17 cellular contexts compared by ENCODE assay signal in the genomic region with DNA sequence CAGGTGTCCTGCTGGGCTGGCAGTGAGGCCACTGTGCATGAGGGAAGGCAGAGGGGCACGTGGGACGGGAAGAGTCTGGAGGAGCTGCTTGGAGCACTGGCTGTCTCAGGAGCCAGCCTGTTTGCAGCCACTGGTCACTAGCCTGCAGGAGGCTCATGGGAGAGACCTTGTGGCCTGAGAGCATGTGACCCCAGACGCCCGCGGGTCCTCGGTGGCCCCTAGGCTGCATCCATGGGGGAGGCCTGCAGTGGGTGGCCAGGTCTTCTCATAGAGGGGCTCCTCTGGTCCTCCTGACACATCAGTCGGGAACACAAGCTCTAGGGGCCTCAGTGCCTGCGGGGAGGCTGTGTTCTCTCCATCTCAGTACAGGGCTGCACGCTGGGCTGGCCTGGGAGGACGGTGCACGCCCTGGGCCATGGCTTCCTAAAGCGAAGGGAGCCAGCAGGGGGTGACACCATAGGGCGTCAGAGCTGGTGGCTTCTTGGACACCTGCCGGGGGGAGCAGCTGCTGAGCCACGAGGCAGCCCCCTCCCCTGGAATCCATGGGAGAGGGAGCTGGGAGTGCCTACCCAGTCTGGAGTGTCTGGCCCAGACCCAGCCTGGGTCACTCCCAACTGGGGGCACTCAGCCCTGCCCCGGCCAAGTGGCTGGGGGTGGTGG. TPM values are rescaled to one million over a fixed set of nuclear protein-coding genes. Genes with fewer than 3 reads are reported as not detected.
DNase-seq lines count a peak whose midpoint lies in the region; ATAC-seq, FAIRE-seq and TF ChIP-seq lines count a peak whose summit lies in the region.
"Had no signal": no experiment of that assay in that cellular context is flagged by ENCODE, and none has a peak within 500 bp of the region (broad histone marks: within the 10 kb centered on the region; RNA-seq: fewer than 3 reads in every experiment).

No MANE protein-coding gene starts in this region.

- intact Hi-C loops in kidney (cut with DNase I): no loop called here

- DNase-seq in NCI-H1417 (lab: John Stamatoyannopoulos, UW) (peak in 2 of 3 experiments; percentile 76 to 84), NCI-H1417 treated with DMSO at 0.1 percent for 48 hours (lab: John Stamatoyannopoulos, UW) (no peak), NCI-H345 treated with DMSO at 0.1 percent for 48 hours (lab: John Stamatoyannopoulos, UW; ENCODE audit: unreplicated experiment) (peak; percentile 20), kidney (peak; percentile 71), retina (peak; percentile 49), foreskin melanocyte (no peak), GM12891 (ENCODE audit: insufficient read length, low spot score) (no peak)
- DNase-seq: activated CD4-positive, alpha-beta T cell treated with anti-CD3 and anti-CD28 coated beads for 1 hour; DND-41; MV-4-11; transverse colon had no signal

- TF ChIP-seq POLR2A in GM12891 (IDR thresholded peaks at IDR 0.05; ENCODE audit: low read depth, low read length): no peak

- peaks cover 0 to 13% of the 10 kb centered on the region in 2 donors for H3K4me1 ChIP-seq in kidney (ENCODE audit: control insufficient read depth in 1 of 2, insufficient read depth in 1 of 2, low read depth in 1 of 2, low read length in 2 of 2)
- H3K4me1 ChIP-seq: SJSA1, transverse colon had no signal

- no peak for ATAC-seq in HG03196 (IDR thresholded peaks at IDR 0.05; ENCODE audit: unreplicated experiment)

- TF ChIP-seq CTCF in kidney (IDR thresholded peaks at IDR 0.05; ENCODE audit: borderline replicate concordance, extremely low read depth, insufficient read depth): no peak

- no peak overlapping the region for H3K4me3 ChIP-seq in kidney (ENCODE audit: low read length in 2 of 2)
- H3K4me3 ChIP-seq: BLaER1 treated with 17β-estradiol and CSF1 and Interleukin-3, amounts not matched to agents 10 nM and 100 nM; esophagus muscularis mucosa; SJSA1; transverse colon had no signal

- FAIRE-seq in kidney (lab: Jason Lieb, UNC) (no peak), GM12891 (lab: Jason Lieb, UNC) (no peak)
- FAIRE-seq: A204.1 had no signal

- H3K9ac ChIP-seq in kidney (ENCODE audit: low read length in 2 of 2): no peak overlapping the region
- H3K9ac ChIP-seq: BLaER1 treated with 17β-estradiol and CSF1 and Interleukin-3, amounts not matched to agents 10 nM and 100 nM had no signal

- no peaks in the 10 kb centered on the region for H3K9me3 ChIP-seq in kidney (ENCODE audit: control insufficient read depth in 1 of 2, low read length in 2 of 2)
- H3K9me3 ChIP-seq: BLaER1 treated with 17β-estradiol and CSF1 and Interleukin-3, amounts not matched to agents 10 nM and 100 nM; esophagus muscularis mucosa; SJSA1; transverse colon had no signal

- H3K27ac ChIP-seq in kidney (ENCODE audit: low read depth in 2 of 2, low read length in 2 of 2): peak overlapping the region; percentile 67 to 83
- H3K27ac ChIP-seq: BLaER1 treated with 17β-estradiol and CSF1 and Interleukin-3, amounts not matched to agents 10 nM and 100 nM; esophagus muscularis mucosa; SJSA1; transverse colon had no signal

- H3K36me3 ChIP-seq in kidney (ENCODE audit: control insufficient read depth in 1 of 2, insufficient read depth in 2 of 2, low read length in 2 of 2): no peaks in the 10 kb centered on the region
- H3K36me3 ChIP-seq: BLaER1 treated with 17β-estradiol and CSF1 and Interleukin-3, amounts not matched to agents 10 nM and 100 nM; esophagus muscularis mucosa; SJSA1; transverse colon had no signal

TF ChIP-seq in GM12891, 5 proteins besides CTCF, POLR2A, EP300 and RAD21:
- TF ChIP-seq POU2F2 (IDR thresholded peaks at IDR 0.05; ENCODE audit: low read depth, low read length): no peak
- TF ChIP-seq SPI1 (IDR thresholded peaks at IDR 0.05; ENCODE audit: low read depth, low read length): no peak
- TF ChIP-seq PAX5 (IDR thresholded peaks at IDR 0.05; ENCODE audit: insufficient read depth, low read length, severe bottlenecking): no peak
- TF ChIP-seq TAF1 (IDR thresholded peaks at IDR 0.05; ENCODE audit: low read depth, low read length): no peak
- TF ChIP-seq POLR2AphosphoS5 (IDR thresholded peaks at IDR 0.05; ENCODE audit: low read depth, low read length): no peak

RNA-seq across cellular contexts. Expression of a gene that starts 12.3 kb away (rescaled TPM):
- total RNA-seq in kidney: 2.7 TPM
- 12.5 TPM for polyA plus RNA-seq in kidney (ENCODE audit: insufficient read depth, low read depth, low replicate concordance)
- 0.09 TPM for polyA plus RNA-seq in GM12891 (2012; ENCODE audit: low read depth, missing spikeins)
- total RNA-seq: SJSA1 had no signal
- polyA plus RNA-seq: IgD-negative memory B cell had no signal

Comparison
In these comparisons a context has a peak if more than half of its experiments do, and no peak if none do; other contexts are left out.
1. DNase-seq: peak in NCI-H1417 (2 of 3), NCI-H345 treated with DMSO at 0.1 percent for 48 hours (single experiment), kidney (single experiment) and retina (single experiment); none in NCI-H1417 treated with DMSO at 0.1 percent for 48 hours (single experiment), foreskin melanocyte (single experiment) and GM12891 (single experiment).